Comparison of ENCODE assay signal across 8 cellular contexts in genomic region chrX:51420610-51421009, GRCh38.
DNase-seq lines count a peak whose midpoint lies in the region; ATAC-seq, FAIRE-seq and TF ChIP-seq lines count a peak whose summit lies in the region.

No MANE protein-coding gene starts in this region.

- no peak overlapping the region for H3K4me3 ChIP-seq in retinal pigment epithelial cell (ENCODE audit: low read length)

- TF ChIP-seq CTCF in retinal pigment epithelial cell (conservative IDR thresholded peaks at IDR 0.05; ENCODE audit: low read depth, low read length), result peak; percentile 74

- FAIRE-seq in TTC549 (lab: Jason Lieb, UNC), result peak; percentile 5

- peaks cover 14% of the 10 kb centered on the region for H3K4me1 Mint-ChIP-seq in activated T-cell treated with anti-CD3 and anti-CD28 coated beads, Interleukin-2, amount 50 U/mL, for 24 hours (ENCODE audit: low read depth)

- H3K27me3 Mint-ChIP-seq in activated T-cell treated with anti-CD3 and anti-CD28 coated beads, Interleukin-2, amount 50 U/mL, for 24 hours, result peaks cover 52% of the 10 kb centered on the region

- H3K36me3 Mint-ChIP-seq in activated T-cell treated with anti-CD3 and anti-CD28 coated beads, Interleukin-2, amount 50 U/mL, for 24 hours (ENCODE audit: low read depth), result no peaks in the 10 kb centered on the region

- peak; percentile 11 for DNase-seq in activated T-cell treated with anti-CD3 and anti-CD28 coated beads for 24 hours (ENCODE audit: low read depth)
- no peak for DNase-seq in activated T-cell treated with anti-CD3 and anti-CD28 coated beads, Interleukin-2, amount 50 U/mL, for 24 hours
- DNase-seq in fibroblast of peridontal ligament (ENCODE audit: extremely low read depth), result peak; percentile 56
- DNase-seq in retinal pigment epithelial cell (ENCODE audit: low read depth), result no peak

- H3K9me3 Mint-ChIP-seq in activated T-cell treated with anti-CD3 and anti-CD28 coated beads, Interleukin-2, amount 50 U/mL, for 24 hours, result no peaks in the 10 kb centered on the region

- no peak overlapping the region for H3K27ac Mint-ChIP-seq in activated T-cell treated with anti-CD3 and anti-CD28 coated beads, Interleukin-2, amount 50 U/mL, for 24 hours

- ATAC-seq in HG03520 (IDR thresholded peaks at IDR 0.05; ENCODE audit: unreplicated experiment) (peak; percentile 51), GM18502 (IDR thresholded peaks at IDR 0.05; ENCODE audit: poor library complexity, unreplicated experiment) (no peak), HG03457 (IDR thresholded peaks at IDR 0.05; ENCODE audit: unreplicated experiment) (no peak)

- H3K4me3 Mint-ChIP-seq in activated T-cell treated with anti-CD3 and anti-CD28 coated beads, Interleukin-2, amount 50 U/mL, for 24 hours, result no peak overlapping the region

Comparison
In these comparisons a context has a peak if more than half of its experiments do, and no peak if none do; other contexts are left out.
1. DNase-seq: peak in activated T-cell treated with anti-CD3 and anti-CD28 coated beads for 24 hours (single experiment) and fibroblast of peridontal ligament (single experiment); none in activated T-cell treated with anti-CD3 and anti-CD28 coated beads, Interleukin-2, amount 50 U/mL, for 24 hours (single experiment) and retinal pigment epithelial cell (single experiment).